In the genomic region with DNA sequence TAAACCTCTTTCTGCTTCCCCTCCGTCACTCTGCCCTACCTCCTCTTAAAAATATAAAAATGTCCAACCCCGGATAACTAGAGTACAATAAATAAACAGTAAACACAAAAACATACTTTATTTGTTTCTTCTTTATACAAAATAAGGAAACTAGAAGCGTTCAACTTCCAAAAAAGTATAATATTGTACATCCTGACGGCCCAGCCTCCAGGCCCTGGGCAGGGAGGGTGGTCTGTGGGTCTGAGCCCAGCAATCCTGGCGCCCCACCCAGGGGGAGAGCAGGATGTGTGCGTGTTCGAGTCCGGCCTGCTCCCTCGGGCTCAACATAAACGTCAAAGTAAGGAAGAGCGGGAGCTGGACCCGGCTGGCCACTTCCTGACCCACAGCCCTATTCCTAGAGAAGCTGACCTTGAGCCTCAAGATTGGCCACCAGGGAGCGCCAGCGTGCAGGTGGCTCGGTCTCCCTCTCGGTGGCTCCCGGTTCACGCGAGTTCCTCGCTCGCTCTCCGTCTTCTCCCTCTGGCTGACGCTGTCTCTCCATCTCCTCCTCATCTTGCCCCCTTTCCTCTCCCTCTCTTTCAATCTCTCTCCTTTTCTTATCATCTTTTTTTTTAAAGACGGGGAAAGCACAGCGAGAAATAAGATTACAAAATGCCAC, we compare ENCODE assay signal across 8 cellular contexts. TPM values are rescaled to one million over a fixed set of nuclear protein-coding genes. Genes with fewer than 3 reads are reported as not detected.
DNase-seq lines count a peak whose midpoint lies in the region; ATAC-seq and TF ChIP-seq lines count a peak whose summit lies in the region.

No MANE protein-coding gene starts in this region.

- WGBS in lower leg skin, 2 donors = 10% methylated on average over 25 of the region's 25 CpGs

- ATAC-seq in GM19324 (IDR thresholded peaks at IDR 0.05; ENCODE audit: low FRiP score, unreplicated experiment) = no peak

- TF ChIP-seq CTCF in coronary artery (IDR thresholded peaks at IDR 0.05) = peak; percentile 70
- TF ChIP-seq CTCF in lower leg skin (IDR thresholded peaks at IDR 0.05) = peak in 1 of 3 donors; percentile 51

- intact Hi-C loops in lower leg skin (cut with DNase I; ENCODE audit: low total_unique reads) = loop anchor here (10.0 kb wide), 1 partner anchor 453 kb away; no protein-coding TSS in a partner anchor

- DNase-seq in AG08396 (ENCODE audit: low spot score) (peak; percentile 90), GOT3 (lab: John Stamatoyannopoulos, UW) (peak; percentile 42), NCI-H345 treated with DMSO at 0.1 percent for 48 hours (lab: John Stamatoyannopoulos, UW; ENCODE audit: unreplicated experiment) (peak; percentile 37), coronary artery (ENCODE audit: low spot score) (peak; percentile 78), lower leg skin (ENCODE audit: low spot score in 2 of 2) (peak; percentile 64 to 95)
- DNase-seq in activated CD4-positive, alpha-beta T cell treated with anti-CD3 and anti-CD28 coated beads for 48 hours = peak; percentile 83
- peak; percentile 37 to 54 (median 48) for DNase-seq in stimulated activated CD4-positive, alpha-beta T cell treated with anti-CD3 and anti-CD28 coated beads, TNF-alpha, amount 100 ng/mL, for 4 hours (ENCODE audit: low read depth in 3 of 3)

- H3K4me3 ChIP-seq in coronary artery (peak overlapping the region; percentile 69), lower leg skin (ENCODE audit: low read depth, poor library complexity, severe bottlenecking) (no peak overlapping the region)

- no peak overlapping the region for H3K27ac ChIP-seq in coronary artery

- TF ChIP-seq POLR2A in lower leg skin (IDR thresholded peaks at IDR 0.05) = no peak

RNA-seq across cellular contexts. Expression of gene LHX5, which starts 9.4 kb away (rescaled TPM):
- not detected for total RNA-seq in lower leg skin

RNA-seq across cellular contexts. Expression of gene SDSL, which starts 40.1 kb away (rescaled TPM):
- total RNA-seq in lower leg skin = 1 to 10 TPM in 2 of 4 donors, under 1 TPM in 1, not detected in 1; 0.46 to 1.8 (median 1.4) TPM

RNA-seq across cellular contexts. Expression of gene SDS, which starts 58.6 kb away (rescaled TPM):
- under 1 TPM in 1 of 4 donors, not detected in 3; 0.63 TPM for total RNA-seq in lower leg skin

Comparison
In these comparisons a context has a peak if more than half of its experiments do, and no peak if none do; other contexts are left out.
1. DNase-seq: peak in every context shown above with its lines; median percentile 90 in AG08396; 83 in activated CD4-positive, alpha-beta T cell treated with anti-CD3 and anti-CD28 coated beads for 48 hours; 80 in lower leg skin; 78 in coronary artery; 48 in stimulated activated CD4-positive, alpha-beta T cell treated with anti-CD3 and anti-CD28 coated beads, TNF-alpha, amount 100 ng/mL, for 4 hours; 42 in GOT3; 37 in NCI-H345 treated with DMSO at 0.1 percent for 48 hours.